ENCODE assay signal across 16 cellular contexts in the genomic region with DNA sequence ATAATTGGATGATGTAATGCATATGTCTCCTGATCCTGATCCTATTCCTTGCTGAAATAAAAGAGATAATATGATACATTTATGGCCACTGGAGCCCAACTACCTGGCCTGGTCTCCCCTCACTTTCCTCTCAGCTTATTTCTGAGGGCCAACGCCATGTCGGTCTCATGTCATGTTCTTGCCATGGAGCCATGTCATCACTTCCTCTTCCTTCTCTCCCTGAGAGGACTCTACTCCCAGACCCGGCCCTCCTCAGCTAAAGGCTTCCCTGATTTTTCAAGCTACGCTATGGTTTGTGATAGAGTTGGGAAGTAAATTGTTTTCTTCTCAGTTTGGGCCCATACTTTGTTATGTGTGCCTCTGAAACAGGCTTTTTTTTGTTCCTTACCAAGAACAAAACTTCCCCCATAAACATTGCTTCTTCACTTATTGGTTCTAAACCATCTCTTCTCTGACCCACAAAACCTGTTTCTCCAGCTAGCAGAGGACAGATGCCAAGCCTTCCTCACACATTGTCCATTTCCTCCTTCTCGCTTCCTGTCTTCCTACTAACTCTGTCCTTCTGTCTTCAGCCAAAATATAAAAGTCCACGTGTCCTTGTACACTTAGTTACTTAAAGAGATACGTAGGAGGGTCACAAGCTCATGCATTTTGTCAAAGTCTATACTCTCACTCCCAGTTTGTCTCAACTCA.
DNase-seq lines count a peak whose midpoint lies in the region; ATAC-seq and TF ChIP-seq lines count a peak whose summit lies in the region.
"Had no signal": no experiment of that assay in that cellular context is flagged by ENCODE, and none has a peak within 500 bp of the region (broad histone marks: within the 10 kb centered on the region; RNA-seq: fewer than 3 reads in every experiment).

No MANE protein-coding gene starts in this region.

- H3K27ac ChIP-seq in mammary epithelial cell (ENCODE audit: insufficient read depth, low read depth, low read length): no peak overlapping the region
- H3K27ac ChIP-seq in transverse colon: peak overlapping the region in 1 of 4 donors; percentile 13

- in situ Hi-C loops in mammary epithelial cell (cut with MboI; ENCODE audit: low sequenced_read_pairs in 2 of 2) (no loop called here), transverse colon (cut with MboI; ENCODE audit: low pct_ligation_motif_present in 1 of 4, low pct_unique_long_range_greater_than_20kb in 1 of 4, low sequenced_read_pairs in 3 of 4) (no loop called here)

- no peak overlapping the region for H3K9ac ChIP-seq in mammary epithelial cell (ENCODE audit: insufficient read depth, low read length)

- no peaks in the 10 kb centered on the region for H4K20me1 ChIP-seq in mammary epithelial cell (ENCODE audit: insufficient read depth, low read length)

- BruUV-seq in mammary epithelial cell (replicated peaks; lab: Mats Ljungman, UMichigan): no TSS peak

- 66% methylated on average over 6 of the region's 7 CpGs for WGBS in mammary epithelial cell (ENCODE audit: low coverage, missing lambda C conversion rate)
- 19 to 32% methylated on average over 3 to 7 of the region's 7 CpGs for WGBS in transverse colon (ENCODE audit: low coverage in 1 of 2), 2 donors

- no peak for ATAC-seq in activated CD4-positive, alpha-beta T cell treated with anti-CD3 and anti-CD28 coated beads for 36 hours
- no peak for ATAC-seq in HG02588 (IDR thresholded peaks at IDR 0.05; ENCODE audit: unreplicated experiment)

- H3K4me1 ChIP-seq in mammary epithelial cell (ENCODE audit: insufficient read depth, low read length) (no peaks in the 10 kb centered on the region), transverse colon (peaks cover 0 to 12% (median 2%) of the 10 kb centered on the region in 4 donors)

- H3K9me3 ChIP-seq in mammary epithelial cell (replicated peaks; ENCODE audit: insufficient read depth, low read length): no peaks in the 10 kb centered on the region
- no peaks in the 10 kb centered on the region for H3K9me3 ChIP-seq in transverse colon
- H3K9me3 ChIP-seq: MG63 had no signal

- POLR2A ChIA-PET in activated CD4-positive, alpha-beta T cell treated with anti-CD3 and anti-CD28 coated beads for 36 hours (lab: Charles Lee): no interaction called here

- no peak for TF ChIP-seq EP300 in transverse colon (IDR thresholded peaks at IDR 0.05; ENCODE audit: low read depth)

- peak; percentile 5 for DNase-seq in NCI-H748 (lab: John Stamatoyannopoulos, UW; ENCODE audit: unreplicated experiment)
- no peak for DNase-seq in NCI-H748 treated with DMSO at 0.1 percent for 48 hours (lab: John Stamatoyannopoulos, UW)
- peak; percentile 22 for DNase-seq in mammary epithelial cell
- DNase-seq in mesothelial cell of epicardium (ENCODE audit: low spot score in 2 of 2, unreplicated experiment in 2 of 2): no peak
- DNase-seq in transverse colon: peak; percentile 38
- no peak for DNase-seq in NCI-H1694 (lab: John Stamatoyannopoulos, UW)
- no peak for DNase-seq in activated CD4-positive, alpha-beta T cell treated with anti-CD3 and anti-CD28 coated beads for 36 hours
- DNase-seq: C1 segment of cervical spinal cord, H7, KBM-7, MG63, NCI-H1105 treated with DMSO at 0.1 percent for 48 hours, NCI-H1930, NCI-H2171 treated with DMSO at 0.1 percent for 48 hours, SIG-M5 had no signal

- TF ChIP-seq CTCF in mammary epithelial cell (conservative IDR thresholded peaks at IDR 0.05 in 1 of 2, IDR thresholded peaks at IDR 0.05 in 1 of 2; ENCODE audit: extremely low read depth in 1 of 2, insufficient read depth in 1 of 2, low read depth in 1 of 2, low read length in 2 of 2): no peak
- no peak for TF ChIP-seq CTCF in mesothelial cell of epicardium (IDR thresholded peaks at IDR 0.05; ENCODE audit: unreplicated experiment)
- TF ChIP-seq CTCF in transverse colon (IDR thresholded peaks at IDR 0.05): no peak

- H3K27me3 Mint-ChIP-seq in mesothelial cell of epicardium (ENCODE audit: low read depth): no peaks in the 10 kb centered on the region
- H3K27me3 Mint-ChIP-seq in activated CD4-positive, alpha-beta T cell treated with anti-CD3 and anti-CD28 coated beads for 36 hours: no peaks in the 10 kb centered on the region

- TF ChIP-seq POLR2A in transverse colon (IDR thresholded peaks at IDR 0.05): no peak

- peak overlapping the region; percentile 39 for H3K27ac Mint-ChIP-seq in mesothelial cell of epicardium
- H3K27ac Mint-ChIP-seq in activated CD4-positive, alpha-beta T cell treated with anti-CD3 and anti-CD28 coated beads for 36 hours: no peak overlapping the region

- H3K27me3 ChIP-seq in mammary epithelial cell (ENCODE audit: insufficient read depth, low read length) (no peaks in the 10 kb centered on the region), transverse colon (no peaks in the 10 kb centered on the region)
- H3K27me3 ChIP-seq: MG63 had no signal

- no peaks in the 10 kb centered on the region for H3K36me3 ChIP-seq in mammary epithelial cell (ENCODE audit: insufficient read depth, low read length)
- no peaks in the 10 kb centered on the region for H3K36me3 ChIP-seq in transverse colon
- H3K36me3 ChIP-seq: MG63 had no signal

- no peaks in the 10 kb centered on the region for H3K36me3 Mint-ChIP-seq in mesothelial cell of epicardium
- H3K36me3 Mint-ChIP-seq in activated CD4-positive, alpha-beta T cell treated with anti-CD3 and anti-CD28 coated beads for 36 hours (ENCODE audit: low read depth): no peaks in the 10 kb centered on the region

- dilution Hi-C loops in mammary epithelial cell (cut with HindIII; ENCODE audit: low sequenced_read_pairs): no loop called here

- H3K9me3 Mint-ChIP-seq in mesothelial cell of epicardium: peaks cover 8% of the 10 kb centered on the region
- H3K9me3 Mint-ChIP-seq in activated CD4-positive, alpha-beta T cell treated with anti-CD3 and anti-CD28 coated beads for 36 hours (ENCODE audit: low read depth): peaks cover 2% of the 10 kb centered on the region

- H3K4me3 Mint-ChIP-seq in mesothelial cell of epicardium: no peak overlapping the region
- H3K4me3 Mint-ChIP-seq in activated CD4-positive, alpha-beta T cell treated with anti-CD3 and anti-CD28 coated beads for 36 hours: no peak overlapping the region

- peaks cover 7% of the 10 kb centered on the region for H3K4me1 Mint-ChIP-seq in mesothelial cell of epicardium
- no peaks in the 10 kb centered on the region for H3K4me1 Mint-ChIP-seq in activated CD4-positive, alpha-beta T cell treated with anti-CD3 and anti-CD28 coated beads for 36 hours

- intact Hi-C loops in mammary epithelial cell (cut with micrococcal nuclease) (no loop called here), transverse colon (cut with DNase I; ENCODE audit: low total_unique reads) (no loop called here)
- intact Hi-C loops in activated CD4-positive, alpha-beta T cell treated with anti-CD3 and anti-CD28 coated beads for 36 hours (cut with DNase I, micrococcal nuclease): no loop called here

- H3K4me3 ChIP-seq in mammary epithelial cell (replicated peaks in 1 of 3; ENCODE audit: insufficient read depth in 1 of 3, low read depth in 2 of 3, low read length in 3 of 3) (no peak overlapping the region), transverse colon (no peak overlapping the region)
- H3K4me3 ChIP-seq: MG63 had no signal

- H3K79me2 ChIP-seq in mammary epithelial cell (ENCODE audit: insufficient read depth, low read length): no peaks in the 10 kb centered on the region

- CTCF ChIA-PET in mammary epithelial cell (lab: Charles Lee; ENCODE audit: low non-redundant PET): no interaction called here
- CTCF ChIA-PET in activated CD4-positive, alpha-beta T cell treated with anti-CD3 and anti-CD28 coated beads for 36 hours (lab: Charles Lee): no interaction called here

- no peak overlapping the region for H3K4me2 ChIP-seq in mammary epithelial cell (ENCODE audit: insufficient read depth, low read depth, low read length)

- peak overlapping the region; percentile 71 for H2AFZ ChIP-seq in mammary epithelial cell (ENCODE audit: low read depth, low read length)

Comparison
In these comparisons a context has a peak if more than half of its experiments do, and no peak if none do; other contexts are left out.
1. DNase-seq: peak in NCI-H748 (single experiment), mammary epithelial cell (single experiment) and transverse colon (single experiment); none in NCI-H748 treated with DMSO at 0.1 percent for 48 hours (single experiment), mesothelial cell of epicardium (0 of 2), NCI-H1694 (single experiment) and activated CD4-positive, alpha-beta T cell treated with anti-CD3 and anti-CD28 coated beads for 36 hours (single experiment).